Comparison of ENCODE assay signal across 17 cellular contexts in the genomic region with DNA sequence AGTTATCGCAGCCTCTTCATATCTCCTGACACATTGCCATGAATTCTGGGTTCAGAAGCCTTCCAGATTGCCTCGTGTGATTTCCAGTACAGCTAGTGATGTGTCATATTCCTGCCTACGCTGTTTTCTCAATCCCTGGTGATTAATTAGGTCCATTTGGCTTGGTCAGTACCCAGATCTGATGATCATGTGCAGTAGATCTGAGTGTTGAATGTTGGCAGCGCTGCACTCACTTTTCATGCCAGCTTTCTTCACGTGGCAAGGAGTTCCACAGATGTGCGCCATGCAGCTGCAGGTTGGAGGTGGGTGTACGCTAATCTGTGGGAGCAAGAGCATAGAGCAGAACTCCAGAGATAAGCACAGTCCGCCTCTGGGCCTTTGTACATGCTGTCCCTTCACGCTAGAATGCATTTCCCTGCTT.
DNase-seq lines count a peak whose midpoint lies in the region; ATAC-seq, FAIRE-seq and TF ChIP-seq lines count a peak whose summit lies in the region.
"Had no signal": no experiment of that assay in that cellular context is flagged by ENCODE, and none has a peak within 500 bp of the region (broad histone marks: within the 10 kb centered on the region; RNA-seq: fewer than 3 reads in every experiment).

No MANE protein-coding gene starts in this region.

- intact Hi-C loops in activated CD8-positive, alpha-beta T cell treated with anti-CD3 and anti-CD28 coated beads for 36 hours (cut with micrococcal nuclease) = no loop called here

- ATAC-seq in GM21723 (IDR thresholded peaks at IDR 0.05; ENCODE audit: unreplicated experiment) = no peak
- ATAC-seq in HG02981 (IDR thresholded peaks at IDR 0.05; ENCODE audit: unreplicated experiment) = no peak
- ATAC-seq in activated CD8-positive, alpha-beta T cell treated with anti-CD3 and anti-CD28 coated beads for 36 hours = no peak
- ATAC-seq: natural killer cell; right lobe of liver; stimulated activated naive CD8-positive, alpha-beta T cell treated with anti-CD3 and anti-CD28 coated beads, Interleukin-15, Interleukin-2, amounts not matched to agents 100 U/mL and 50 U/mL, for 24 hours had no signal

- H3K36me3 Mint-ChIP-seq in activated CD8-positive, alpha-beta T cell treated with anti-CD3 and anti-CD28 coated beads for 36 hours (ENCODE audit: low read depth) = no peaks in the 10 kb centered on the region
- H3K36me3 Mint-ChIP-seq: natural killer cell had no signal

- no peaks in the 10 kb centered on the region for H3K9me3 Mint-ChIP-seq in activated CD8-positive, alpha-beta T cell treated with anti-CD3 and anti-CD28 coated beads for 36 hours
- H3K9me3 Mint-ChIP-seq: activated naive CD4-positive, alpha-beta T cell treated with anti-CD3 and anti-CD28 coated beads for 36 hours; natural killer cell had no signal

- CTCF ChIA-PET in activated CD8-positive, alpha-beta T cell treated with anti-CD3 and anti-CD28 coated beads for 36 hours (lab: Charles Lee) = interaction anchor here (1.5 kb wide), 1 partner anchor 18 kb away, joined by 6 read pairs; no protein-coding TSS in a partner anchor

- no peaks in the 10 kb centered on the region for H3K79me2 ChIP-seq in fibroblast of lung (ENCODE audit: control insufficient read depth, insufficient read depth, low read length)

- no peaks in the 10 kb centered on the region for H3K36me3 ChIP-seq in fibroblast of lung (ENCODE audit: control insufficient read depth, insufficient read depth, low read length)
- H3K36me3 ChIP-seq in muscle layer of duodenum (ENCODE audit: control insufficient read depth in 1 of 2, insufficient read depth in 2 of 2, low read length in 2 of 2) = no peaks in the 10 kb centered on the region
- H3K36me3 ChIP-seq: right lobe of liver, WERI-Rb-1 had no signal

- H3K9me3 ChIP-seq in fibroblast of lung (ENCODE audit: control insufficient read depth, insufficient read depth, low read depth, low read length) = no peaks in the 10 kb centered on the region
- no peaks in the 10 kb centered on the region for H3K9me3 ChIP-seq in muscle layer of duodenum (ENCODE audit: control insufficient read depth in 1 of 2, low read length in 2 of 2)
- H3K9me3 ChIP-seq: right lobe of liver had no signal

- H3K4me3 ChIP-seq in AG09309 (ENCODE audit: control insufficient read depth, low read depth, low read length) (no peak overlapping the region), fibroblast of lung (replicated peaks in 1 of 4; ENCODE audit: control extremely low read depth in 1 of 4, insufficient read depth in 1 of 4, low read depth in 3 of 4, low read length in 4 of 4) (no peak overlapping the region), muscle layer of duodenum (ENCODE audit: low read depth in 1 of 2, low read length in 2 of 2) (no peak overlapping the region)
- H3K4me3 ChIP-seq: right lobe of liver had no signal

- H2AFZ ChIP-seq in fibroblast of lung (ENCODE audit: low read length) = no peak overlapping the region

- no peaks in the 10 kb centered on the region for H3K4me1 Mint-ChIP-seq in activated CD8-positive, alpha-beta T cell treated with anti-CD3 and anti-CD28 coated beads for 36 hours (ENCODE audit: low read depth)
- H3K4me1 Mint-ChIP-seq: natural killer cell had no signal

- H4K20me1 ChIP-seq in fibroblast of lung (ENCODE audit: control insufficient read depth, extremely low read depth, insufficient read depth, low read length) = no peaks in the 10 kb centered on the region

- H3K27me3 Mint-ChIP-seq in activated CD8-positive, alpha-beta T cell treated with anti-CD3 and anti-CD28 coated beads for 36 hours = peaks cover 2% of the 10 kb centered on the region

- H3K9ac ChIP-seq in fibroblast of lung (ENCODE audit: insufficient read depth, low read length) = no peak overlapping the region

- H3K27ac Mint-ChIP-seq in activated CD8-positive, alpha-beta T cell treated with anti-CD3 and anti-CD28 coated beads for 36 hours = no peak overlapping the region
- H3K27ac Mint-ChIP-seq: activated naive CD4-positive, alpha-beta T cell treated with anti-CD3 and anti-CD28 coated beads for 36 hours; natural killer cell had no signal

- TF ChIP-seq CTCF in AG09309 (IDR thresholded peaks at IDR 0.05; ENCODE audit: control insufficient read depth, insufficient read depth, low read depth, low read length, missing control alignments) (no peak), fibroblast of lung (conservative IDR thresholded peaks at IDR 0.05 in 1 of 2, IDR thresholded peaks at IDR 0.05 in 1 of 2; ENCODE audit: low read depth in 1 of 2, low read length in 2 of 2) (no peak)
- TF ChIP-seq CTCF in activated CD8-positive, alpha-beta T cell treated with anti-CD3 and anti-CD28 coated beads for 36 hours (IDR thresholded peaks at IDR 0.05) = no peak

- FAIRE-seq in RCC 7860 (lab: Jason Lieb, UNC) = no peak

- DNase-seq in AG09309 (ENCODE audit: low read depth) = peak; percentile 5
- peak; percentile 29 for DNase-seq in NCI-H226
- peak; percentile 40 to 56 for DNase-seq in fibroblast of lung (ENCODE audit: low read depth in 2 of 2)
- DNase-seq in activated CD8-positive, alpha-beta T cell treated with anti-CD3 and anti-CD28 coated beads for 36 hours = no peak
- no peak for DNase-seq in RCC 7860 (ENCODE audit: low spot score)
- DNase-seq: activated naive CD4-positive, alpha-beta T cell treated with anti-CD3 and anti-CD28 coated beads for 36 hours; central memory CD4-positive, alpha-beta T cell; GF-D8; natural killer cell; NCI-H1092 treated with DMSO at 0.1 percent for 48 hours; OCI-M1; right lobe of liver; stimulated activated naive CD8-positive, alpha-beta T cell treated with anti-CD3 and anti-CD28 coated beads, Interleukin-15, Interleukin-2, amounts not matched to agents 100 U/mL and 50 U/mL, for 24 hours; WERI-Rb-1 had no signal

- H3K27me3 ChIP-seq in fibroblast of lung (ENCODE audit: control insufficient read depth, insufficient read depth, low read length) (no peaks in the 10 kb centered on the region), muscle layer of duodenum (ENCODE audit: low read depth, low read length) (no peaks in the 10 kb centered on the region)
- H3K27me3 ChIP-seq: right lobe of liver had no signal

- H3K27ac ChIP-seq in fibroblast of lung (ENCODE audit: insufficient read depth, low read length) (no peak overlapping the region), muscle layer of duodenum (ENCODE audit: low read length) (peak overlapping the region; percentile 57)
- H3K27ac ChIP-seq: right lobe of liver, WERI-Rb-1 had no signal

- no peak overlapping the region for H3K4me3 Mint-ChIP-seq in activated CD8-positive, alpha-beta T cell treated with anti-CD3 and anti-CD28 coated beads for 36 hours
- H3K4me3 Mint-ChIP-seq: activated naive CD4-positive, alpha-beta T cell treated with anti-CD3 and anti-CD28 coated beads for 36 hours; natural killer cell had no signal

- H3K4me1 ChIP-seq in fibroblast of lung (ENCODE audit: control insufficient read depth, extremely low read depth, insufficient read depth, low read length) (peaks cover 9% of the 10 kb centered on the region), muscle layer of duodenum (ENCODE audit: control insufficient read depth in 1 of 2, insufficient read depth in 2 of 2, low read length in 2 of 2) (no peaks in the 10 kb centered on the region)
- H3K4me1 ChIP-seq: right lobe of liver had no signal

- no peak overlapping the region for H3K4me2 ChIP-seq in fibroblast of lung (ENCODE audit: extremely low read depth, insufficient read depth, low read length)

- POLR2A ChIA-PET in activated CD8-positive, alpha-beta T cell treated with anti-CD3 and anti-CD28 coated beads for 36 hours (lab: Charles Lee) = no interaction called here

Comparison
In these comparisons a context has a peak if more than half of its experiments do, and no peak if none do; other contexts are left out.
1. DNase-seq: peak in AG09309 (single experiment), NCI-H226 (single experiment) and fibroblast of lung (2 of 2); none in activated CD8-positive, alpha-beta T cell treated with anti-CD3 and anti-CD28 coated beads for 36 hours (single experiment) and RCC 7860 (single experiment).